1 cellular context compared by ENCODE assay signal in genomic region chr6:106847116-106847515, GRCh38.
TF ChIP-seq lines count a peak whose summit lies in the region.

No MANE protein-coding gene starts in this region.

TF ChIP-seq in K562, 482 proteins besides CTCF, POLR2A, EP300 and RAD21 (continued from another document and continues in another):
- no peak for TF ChIP-seq HMBOX1 (IDR thresholded peaks at IDR 0.05)
- no peak for TF ChIP-seq KDM5B (IDR thresholded peaks at IDR 0.05; ENCODE audit: insufficient replicate concordance, low read depth, low read length)
- TF ChIP-seq ZNF444 (CRISPR knock-in tag; IDR thresholded peaks at IDR 0.05) = no peak
- no peak for TF ChIP-seq MEF2A (IDR thresholded peaks at IDR 0.05; ENCODE audit: control insufficient read depth, low read depth, low read length)
- no peak for TF ChIP-seq ZNF274 (IDR thresholded peaks at IDR 0.05; ENCODE audit: borderline replicate concordance, low read depth, low read length)
- TF ChIP-seq BRD9 (IDR thresholded peaks at IDR 0.05; ENCODE audit: low read depth, partially characterized antibody) = peak; percentile 57
- peak; percentile 92 for TF ChIP-seq MYC (IDR thresholded peaks at IDR 0.05; ENCODE audit: low read depth, low read length)
- no peak for TF ChIP-seq MYC (CRISPR knock-in tag; IDR thresholded peaks at IDR 0.05; ENCODE audit: borderline replicate concordance, low read depth)
- TF ChIP-seq, protein P1, sequence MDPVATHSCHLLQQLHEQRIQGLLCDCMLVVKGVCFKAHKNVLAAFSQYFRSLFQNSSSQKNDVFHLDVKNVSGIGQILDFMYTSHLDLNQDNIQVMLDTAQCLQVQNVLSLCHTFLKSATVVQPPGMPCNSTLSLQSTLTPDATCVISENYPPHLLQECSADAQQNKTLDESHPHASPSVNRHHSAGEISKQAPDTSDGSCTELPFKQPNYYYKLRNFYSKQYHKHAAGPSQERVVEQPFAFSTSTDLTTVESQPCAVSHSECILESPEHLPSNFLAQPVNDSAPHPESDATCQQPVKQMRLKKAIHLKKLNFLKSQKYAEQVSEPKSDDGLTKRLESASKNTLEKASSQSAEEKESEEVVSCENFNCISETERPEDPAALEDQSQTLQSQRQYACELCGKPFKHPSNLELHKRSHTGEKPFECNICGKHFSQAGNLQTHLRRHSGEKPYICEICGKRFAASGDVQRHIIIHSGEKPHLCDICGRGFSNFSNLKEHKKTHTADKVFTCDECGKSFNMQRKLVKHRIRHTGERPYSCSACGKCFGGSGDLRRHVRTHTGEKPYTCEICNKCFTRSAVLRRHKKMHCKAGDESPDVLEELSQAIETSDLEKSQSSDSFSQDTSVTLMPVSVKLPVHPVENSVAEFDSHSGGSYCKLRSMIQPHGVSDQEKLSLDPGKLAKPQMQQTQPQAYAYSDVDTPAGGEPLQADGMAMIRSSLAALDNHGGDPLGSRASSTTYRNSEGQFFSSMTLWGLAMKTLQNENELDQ (CRISPR knock-in tag; IDR thresholded peaks at IDR 0.05; ENCODE audit: borderline replicate concordance) = no peak
- TF ChIP-seq GTF3C2 (IDR thresholded peaks at IDR 0.05; ENCODE audit: borderline replicate concordance, extremely low read depth, insufficient read length) = no peak
- TF ChIP-seq RFX7 (CRISPR knock-in tag; IDR thresholded peaks at IDR 0.05) = no peak
- peak; percentile 34 to 75; a peak in 3 of 4 replicates for TF ChIP-seq MAZ (CRISPR knock-in tag; conservative IDR thresholded peaks at IDR 0.05 in 1 of 2, IDR thresholded peaks at IDR 0.05 in 1 of 2)
- no peak for TF ChIP-seq PHF20 (IDR thresholded peaks at IDR 0.05; ENCODE audit: partially characterized antibody)
- TF ChIP-seq, protein P2, sequence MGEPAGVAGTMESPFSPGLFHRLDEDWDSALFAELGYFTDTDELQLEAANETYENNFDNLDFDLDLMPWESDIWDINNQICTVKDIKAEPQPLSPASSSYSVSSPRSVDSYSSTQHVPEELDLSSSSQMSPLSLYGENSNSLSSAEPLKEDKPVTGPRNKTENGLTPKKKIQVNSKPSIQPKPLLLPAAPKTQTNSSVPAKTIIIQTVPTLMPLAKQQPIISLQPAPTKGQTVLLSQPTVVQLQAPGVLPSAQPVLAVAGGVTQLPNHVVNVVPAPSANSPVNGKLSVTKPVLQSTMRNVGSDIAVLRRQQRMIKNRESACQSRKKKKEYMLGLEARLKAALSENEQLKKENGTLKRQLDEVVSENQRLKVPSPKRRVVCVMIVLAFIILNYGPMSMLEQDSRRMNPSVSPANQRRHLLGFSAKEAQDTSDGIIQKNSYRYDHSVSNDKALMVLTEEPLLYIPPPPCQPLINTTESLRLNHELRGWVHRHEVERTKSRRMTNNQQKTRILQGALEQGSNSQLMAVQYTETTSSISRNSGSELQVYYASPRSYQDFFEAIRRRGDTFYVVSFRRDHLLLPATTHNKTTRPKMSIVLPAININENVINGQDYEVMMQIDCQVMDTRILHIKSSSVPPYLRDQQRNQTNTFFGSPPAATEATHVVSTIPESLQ (CRISPR knock-in tag; IDR thresholded peaks at IDR 0.05) = no peak
- TF ChIP-seq STAG1 (CRISPR knock-in tag; IDR thresholded peaks at IDR 0.05; ENCODE audit: borderline replicate concordance) = no peak
- TF ChIP-seq ARID1B (IDR thresholded peaks at IDR 0.05) = peak; percentile 87
- no peak for TF ChIP-seq NFE2L1 (tag; IDR thresholded peaks at IDR 0.05; ENCODE audit: borderline replicate concordance, low read depth)
- TF ChIP-seq USF2 (CRISPR knock-in tag; IDR thresholded peaks at IDR 0.05) = no peak
- no peak for TF ChIP-seq TOE1 (IDR thresholded peaks at IDR 0.05; ENCODE audit: borderline replicate concordance)
- TF ChIP-seq TOE1 (CRISPR knock-in tag; IDR thresholded peaks at IDR 0.05; ENCODE audit: borderline replicate concordance, low read depth) = no peak
- TF ChIP-seq HDAC8 (tag; IDR thresholded peaks at IDR 0.05) = no peak
- no peak for TF ChIP-seq SMC3 (conservative IDR thresholded peaks at IDR 0.05; ENCODE audit: insufficient read depth, low read depth, low read length)
- TF ChIP-seq NFIC (IDR thresholded peaks at IDR 0.05) = no peak
- TF ChIP-seq KDM4B (IDR thresholded peaks at IDR 0.05; ENCODE audit: borderline replicate concordance in 2 of 2, low read depth in 1 of 2) = no peak
- peak; percentile 5; the same call in 1 of the 2 replicates for TF ChIP-seq SMAD3 (CRISPR knock-in tag; conservative IDR thresholded peaks at IDR 0.05)
- TF ChIP-seq ZNF507 (tag; conservative IDR thresholded peaks at IDR 0.05) = no peak
- no peak for TF ChIP-seq BRF1 (IDR thresholded peaks at IDR 0.05; ENCODE audit: borderline replicate concordance, extremely low read depth, insufficient read length)
- TF ChIP-seq SMARCE1 (IDR thresholded peaks at IDR 0.05) = peak; percentile 95
- TF ChIP-seq TAF1 (IDR thresholded peaks at IDR 0.05; ENCODE audit: control insufficient read depth, extremely low read depth, insufficient read depth, low read length, severe bottlenecking) = no peak
- TF ChIP-seq NRF1 (conservative IDR thresholded peaks at IDR 0.05 in 1 of 2, IDR thresholded peaks at IDR 0.05 in 1 of 2) = no peak
- no peak for TF ChIP-seq GABPB2 (CRISPR knock-in tag; conservative IDR thresholded peaks at IDR 0.05)
- 0 out of 2 replicates have a peak, but pooled peaks have one; percentile 57 for TF ChIP-seq ELF4 (CRISPR knock-in tag; IDR thresholded peaks at IDR 0.05)
- TF ChIP-seq MAFG (tag; conservative IDR thresholded peaks at IDR 0.05) = no peak
- TF ChIP-seq ELK1 (CRISPR knock-in tag; IDR thresholded peaks at IDR 0.05) = no peak
- TF ChIP-seq MXD1 (CRISPR knock-in tag; IDR thresholded peaks at IDR 0.05; ENCODE audit: borderline replicate concordance, poor library complexity, severe bottlenecking) = no peak
- 0 out of 2 replicates have a peak, but pooled peaks have one; percentile 45 for TF ChIP-seq ATF7 (IDR thresholded peaks at IDR 0.05)
- TF ChIP-seq MTA3 (IDR thresholded peaks at IDR 0.05; ENCODE audit: borderline replicate concordance) = no peak
- TF ChIP-seq ZNF766 (CRISPR knock-in tag; conservative IDR thresholded peaks at IDR 0.05) = 0 out of 2 replicates have a peak, but pooled peaks have one; percentile 50
- no peak for TF ChIP-seq SMAD1 (IDR thresholded peaks at IDR 0.05; ENCODE audit: low read depth, low read length, partially characterized antibody)
- TF ChIP-seq EP400 (IDR thresholded peaks at IDR 0.05) = peak; percentile 82
- no peak for TF ChIP-seq FUS (optimal IDR thresholded peaks at IDR 0.05; ENCODE audit: low read depth, low read length)
- no peak for TF ChIP-seq FOXK1 (CRISPR knock-in tag; IDR thresholded peaks at IDR 0.05; ENCODE audit: borderline replicate concordance)
- TF ChIP-seq POU5F1 (IDR thresholded peaks at IDR 0.05; ENCODE audit: borderline replicate concordance, low read depth, low read length, partially characterized antibody) = no peak
- TF ChIP-seq, protein P3, sequence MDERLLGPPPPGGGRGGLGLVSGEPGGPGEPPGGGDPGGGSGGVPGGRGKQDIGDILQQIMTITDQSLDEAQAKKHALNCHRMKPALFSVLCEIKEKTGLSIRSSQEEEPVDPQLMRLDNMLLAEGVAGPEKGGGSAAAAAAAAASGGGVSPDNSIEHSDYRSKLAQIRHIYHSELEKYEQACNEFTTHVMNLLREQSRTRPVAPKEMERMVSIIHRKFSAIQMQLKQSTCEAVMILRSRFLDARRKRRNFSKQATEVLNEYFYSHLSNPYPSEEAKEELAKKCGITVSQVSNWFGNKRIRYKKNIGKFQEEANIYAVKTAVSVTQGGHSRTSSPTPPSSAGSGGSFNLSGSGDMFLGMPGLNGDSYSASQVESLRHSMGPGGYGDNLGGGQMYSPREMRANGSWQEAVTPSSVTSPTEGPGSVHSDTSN (CRISPR knock-in tag; IDR thresholded peaks at IDR 0.05; ENCODE audit: low read depth) = no peak
- TF ChIP-seq, protein P3 (tag; conservative IDR thresholded peaks at IDR 0.05; ENCODE audit: low read depth) = 0 out of 2 replicates have a peak, but pooled peaks have one; percentile 16
- TF ChIP-seq HDGF (IDR thresholded peaks at IDR 0.05) = no peak
- TF ChIP-seq NELFE (IDR thresholded peaks at IDR 0.05; ENCODE audit: insufficient read depth, insufficient read length) = no peak
- TF ChIP-seq ZBTB34 (CRISPR knock-in tag; IDR thresholded peaks at IDR 0.05) = no peak
- TF ChIP-seq ZNF134 (CRISPR knock-in tag; conservative IDR thresholded peaks at IDR 0.05) = no peak
- no peak for TF ChIP-seq ZNF76 (CRISPR knock-in tag; IDR thresholded peaks at IDR 0.05; ENCODE audit: borderline replicate concordance)
- TF ChIP-seq RBM14 (IDR thresholded peaks at IDR 0.05; ENCODE audit: borderline replicate concordance, insufficient read depth, low read depth, low read length) = no peak
- TF ChIP-seq TBL1XR1 (IDR thresholded peaks at IDR 0.05; ENCODE audit: low read length in 2 of 2) = peak in 1 of 2 experiments; percentile 62; a peak in 1 of 4 replicates
- TF ChIP-seq ZNF398 (CRISPR knock-in tag; IDR thresholded peaks at IDR 0.05) = no peak
